9 cellular contexts compared by ENCODE assay signal in the genomic region with DNA sequence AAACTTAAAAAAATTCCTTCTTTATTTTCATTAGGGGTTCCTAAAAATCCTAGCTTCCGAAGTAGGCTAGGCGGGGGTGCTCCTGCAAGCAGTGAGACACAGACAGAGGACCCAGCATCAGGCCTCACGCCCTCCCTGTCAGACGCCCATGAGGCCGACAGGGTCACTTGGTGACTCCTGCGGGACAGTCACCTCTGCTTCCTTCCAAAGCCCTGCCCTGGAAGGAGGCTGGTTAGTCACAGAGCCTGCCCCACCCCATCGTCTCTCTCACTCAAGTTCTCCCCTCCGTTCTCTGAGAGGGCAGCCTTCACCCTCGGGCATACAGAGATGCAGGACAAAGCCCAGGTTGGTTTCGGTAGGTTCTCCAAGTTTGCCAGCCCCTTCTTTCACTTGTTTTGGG. TPM values are rescaled to one million over a fixed set of nuclear protein-coding genes. Genes with fewer than 3 reads are reported as not detected.
DNase-seq lines count a peak whose midpoint lies in the region; ATAC-seq and TF ChIP-seq lines count a peak whose summit lies in the region.
"Had no signal": no experiment of that assay in that cellular context is flagged by ENCODE, and none has a peak within 500 bp of the region (broad histone marks: within the 10 kb centered on the region; RNA-seq: fewer than 3 reads in every experiment).

No MANE protein-coding gene starts in this region.

- H3K36me3 Mint-ChIP-seq in activated naive CD4-positive, alpha-beta T cell treated with anti-CD3 and anti-CD28 coated beads for 36 hours (ENCODE audit: low read depth) = peaks cover 9% of the 10 kb centered on the region
- H3K36me3 Mint-ChIP-seq in activated naive CD8-positive, alpha-beta T cell treated with anti-CD3 and anti-CD28 coated beads, Interleukin-2, amount 10 ng/mL, durations not matched to agents 7 days and 5 days = no peaks in the 10 kb centered on the region

- H3K27me3 Mint-ChIP-seq in activated naive CD4-positive, alpha-beta T cell treated with anti-CD3 and anti-CD28 coated beads for 36 hours (ENCODE audit: low read depth) = no peaks in the 10 kb centered on the region
- H3K27me3 Mint-ChIP-seq in activated naive CD8-positive, alpha-beta T cell treated with anti-CD3 and anti-CD28 coated beads, Interleukin-2, amount 10 ng/mL, durations not matched to agents 7 days and 5 days = no peaks in the 10 kb centered on the region

- H3K4me3 ChIP-seq in upper lobe of left lung = no peak overlapping the region

- POLR2A ChIA-PET in activated naive CD8-positive, alpha-beta T cell treated with anti-CD3 and anti-CD28 coated beads, Interleukin-2, amount 10 ng/mL, durations not matched to agents 7 days and 5 days (lab: Charles Lee) = interaction anchor here (1.0 to 1.3 kb wide), 2 partner anchors 36 to 39 kb away, joined by 3 to 5 read pairs; a partner anchor contains a TSS

- TF ChIP-seq POLR2A in upper lobe of left lung (IDR thresholded peaks at IDR 0.05) = no peak

- intact Hi-C loops in activated naive CD4-positive, alpha-beta T cell treated with anti-CD3 and anti-CD28 coated beads for 36 hours (cut with micrococcal nuclease) = no loop called here
- intact Hi-C loops in left colon (cut with DNase I, micrococcal nuclease) = no loop called here

- ATAC-seq in activated naive CD8-positive, alpha-beta T cell treated with anti-CD3 and anti-CD28 coated beads, Interleukin-2, amount 10 ng/mL, durations not matched to agents 7 days and 5 days (ENCODE audit: low read depth) = no peak
- peak; percentile 69 for ATAC-seq in left colon
- ATAC-seq in upper lobe of left lung (ENCODE audit: low FRiP score in 2 of 2) = no peak

- peaks cover 58 to 81% (median 70%) of the 10 kb centered on the region in 4 donors for H3K4me1 ChIP-seq in upper lobe of left lung

- no peaks in the 10 kb centered on the region for H3K27me3 ChIP-seq in upper lobe of left lung

- DNase-seq in activated naive CD4-positive, alpha-beta T cell treated with anti-CD3 and anti-CD28 coated beads for 36 hours = peak; percentile 21
- DNase-seq in activated naive CD4-positive, alpha-beta T cell treated with anti-CD3 and anti-CD28 coated beads, Interleukin-2, amount 50 U/mL, for 16 hours = no peak
- DNase-seq in activated naive CD8-positive, alpha-beta T cell treated with anti-CD3 and anti-CD28 coated beads, Interleukin-2, amount 10 ng/mL, durations not matched to agents 7 days and 5 days = no peak
- DNase-seq in left colon (peak; percentile 38 to 66), upper lobe of left lung (no peak), COLO668 (lab: John Stamatoyannopoulos, UW; ENCODE audit: unreplicated experiment) (no peak), NCI-H2227 treated with DMSO at 0.1 percent for 48 hours (lab: John Stamatoyannopoulos, UW) (no peak), MV-4-11 (lab: John Stamatoyannopoulos, UW) (no peak)
- DNase-seq: NCI-H187 had no signal

- H3K27ac Mint-ChIP-seq in activated naive CD4-positive, alpha-beta T cell treated with anti-CD3 and anti-CD28 coated beads for 36 hours = peak overlapping the region; percentile 100
- peak overlapping the region; percentile 70 for H3K27ac Mint-ChIP-seq in activated naive CD8-positive, alpha-beta T cell treated with anti-CD3 and anti-CD28 coated beads, Interleukin-2, amount 10 ng/mL, durations not matched to agents 7 days and 5 days

- H3K9me3 ChIP-seq in upper lobe of left lung = no peaks in the 10 kb centered on the region

- no peak for TF ChIP-seq CTCF in upper lobe of left lung (IDR thresholded peaks at IDR 0.05)

- no peak for TF ChIP-seq EP300 in upper lobe of left lung (IDR thresholded peaks at IDR 0.05)

- peaks cover 76% of the 10 kb centered on the region for H3K4me1 Mint-ChIP-seq in activated naive CD4-positive, alpha-beta T cell treated with anti-CD3 and anti-CD28 coated beads for 36 hours (ENCODE audit: low read depth)
- H3K4me1 Mint-ChIP-seq in activated naive CD8-positive, alpha-beta T cell treated with anti-CD3 and anti-CD28 coated beads, Interleukin-2, amount 10 ng/mL, durations not matched to agents 7 days and 5 days = peaks cover 35% of the 10 kb centered on the region

- H3K36me3 ChIP-seq in upper lobe of left lung = no peaks in the 10 kb centered on the region

- no peak overlapping the region for H3K4me3 Mint-ChIP-seq in activated naive CD4-positive, alpha-beta T cell treated with anti-CD3 and anti-CD28 coated beads for 36 hours
- H3K4me3 Mint-ChIP-seq in activated naive CD8-positive, alpha-beta T cell treated with anti-CD3 and anti-CD28 coated beads, Interleukin-2, amount 10 ng/mL, durations not matched to agents 7 days and 5 days = no peak overlapping the region

- CTCF ChIA-PET in activated naive CD4-positive, alpha-beta T cell treated with anti-CD3 and anti-CD28 coated beads for 36 hours (lab: Charles Lee) = interaction anchor here (4.0 kb wide), 1 partner anchor 37 kb away, joined by 24 read pairs; no protein-coding TSS in a partner anchor

- peak overlapping the region; percentile 62 to 79 (median 71) for H3K27ac ChIP-seq in upper lobe of left lung

- peaks cover 3% of the 10 kb centered on the region for H3K9me3 Mint-ChIP-seq in activated naive CD4-positive, alpha-beta T cell treated with anti-CD3 and anti-CD28 coated beads for 36 hours
- no peaks in the 10 kb centered on the region for H3K9me3 Mint-ChIP-seq in activated naive CD8-positive, alpha-beta T cell treated with anti-CD3 and anti-CD28 coated beads, Interleukin-2, amount 10 ng/mL, durations not matched to agents 7 days and 5 days

- 61 to 67% methylated on average over 9 to 10 of the region's 10 CpGs for WGBS in upper lobe of left lung, 2 donors

RNA-seq across cellular contexts. Expression of a gene that starts 38.6 kb away (rescaled TPM):
- total RNA-seq in activated naive CD4-positive, alpha-beta T cell treated with anti-CD3 and anti-CD28 coated beads for 36 hours = 10 to 100 TPM; 30.1 to 31.8 TPM
- total RNA-seq in activated naive CD8-positive, alpha-beta T cell treated with anti-CD3 and anti-CD28 coated beads, Interleukin-2, amount 10 ng/mL, durations not matched to agents 7 days and 5 days = 1 to 10 TPM; 8.4 to 9.5 TPM
- total RNA-seq in left colon = 10 to 100 TPM; 42.7 to 44.3 TPM
- 10 to 100 TPM; 23.0 to 46.4 (median 31.5) TPM for total RNA-seq in upper lobe of left lung

RNA-seq across cellular contexts. Expression of a gene that starts 39.9 kb away (rescaled TPM):
- total RNA-seq in activated naive CD4-positive, alpha-beta T cell treated with anti-CD3 and anti-CD28 coated beads for 36 hours = under 1 TPM; 0.17 to 0.32 TPM
- 1 to 10 TPM; 1.1 to 1.6 TPM for total RNA-seq in activated naive CD8-positive, alpha-beta T cell treated with anti-CD3 and anti-CD28 coated beads, Interleukin-2, amount 10 ng/mL, durations not matched to agents 7 days and 5 days
- total RNA-seq in left colon (1 to 10 TPM in 1 of 2 donors, under 1 TPM in 1; 0.64 to 1.4 TPM), upper lobe of left lung (1 to 10 TPM in 3 of 6 donors, under 1 TPM in 3; 0.20 to 9.4 (median 2.0) TPM)

Comparison
In these comparisons a context has a peak if more than half of its experiments do, and no peak if none do; other contexts are left out.
1. DNase-seq: peak in activated naive CD4-positive, alpha-beta T cell treated with anti-CD3 and anti-CD28 coated beads for 36 hours (single experiment) and left colon (2 of 2); none in activated naive CD4-positive, alpha-beta T cell treated with anti-CD3 and anti-CD28 coated beads, Interleukin-2, amount 50 U/mL, for 16 hours (single experiment), activated naive CD8-positive, alpha-beta T cell treated with anti-CD3 and anti-CD28 coated beads, Interleukin-2, amount 10 ng/mL, durations not matched to agents 7 days and 5 days (single experiment), upper lobe of left lung (0 of 2), COLO668 (single experiment), NCI-H2227 treated with DMSO at 0.1 percent for 48 hours (single experiment) and MV-4-11 (single experiment).